In genomic region chr5:32116574-32117313, GRCh38 we compare ENCODE assay signal across 14 cellular contexts. TPM values are rescaled to one million over a fixed set of nuclear protein-coding genes. Genes with fewer than 3 reads are reported as not detected.
DNase-seq lines count a peak whose midpoint lies in the region; ATAC-seq, FAIRE-seq and TF ChIP-seq lines count a peak whose summit lies in the region.
"Had no signal": no experiment of that assay in that cellular context is flagged by ENCODE, and none has a peak within 500 bp of the region (broad histone marks: within the 10 kb centered on the region; RNA-seq: fewer than 3 reads in every experiment).

No MANE protein-coding gene starts in this region.

- H3K27ac Mint-ChIP-seq in activated T-cell treated with anti-CD3 and anti-CD28 coated beads, Interleukin-2, amount 50 U/mL, for 24 hours, result peak overlapping the region; percentile 92
- peak overlapping the region; percentile 52 for H3K27ac Mint-ChIP-seq in chondrocyte (ENCODE audit: unreplicated experiment)
- H3K27ac Mint-ChIP-seq in stimulated activated effector memory CD8-positive, alpha-beta T cell treated with anti-CD3 and anti-CD28 coated beads, Interleukin-12 subunit alpha, Interleukin-12 subunit beta, amount 100 ng/mL, for 72 hours, result peak overlapping the region; percentile 65

- TF ChIP-seq CTCF in chondrocyte (IDR thresholded peaks at IDR 0.05), result no peak

- no peak for DNase-seq in activated T-cell treated with anti-CD3 and anti-CD28 coated beads, Interleukin-2, amount 50 U/mL, for 24 hours
- DNase-seq in activated T-cell treated with anti-CD3 and anti-CD28 coated beads for 4 hours (no peak), RCC 7860 (ENCODE audit: low spot score) (no peak), chondrocyte (ENCODE audit: low spot score) (no peak), NOMO-1 treated with dmso at 0.1 percent for 144 hours (lab: John Stamatoyannopoulos, UW; ENCODE audit: unreplicated experiment) (no peak)
- no peak for DNase-seq in stimulated activated effector memory CD8-positive, alpha-beta T cell treated with anti-CD3 and anti-CD28 coated beads, Interleukin-12 subunit alpha, Interleukin-12 subunit beta, amount 100 ng/mL, for 72 hours (ENCODE audit: low spot score in 2 of 2)
- DNase-seq: amygdala, Calu3, left colon, NCI-H1930, NCI-H524 treated with DMSO at 0.1 percent for 48 hours, psoas muscle had no signal

- no peaks in the 10 kb centered on the region for H3K27me3 Mint-ChIP-seq in activated T-cell treated with anti-CD3 and anti-CD28 coated beads, Interleukin-2, amount 50 U/mL, for 24 hours
- no peaks in the 10 kb centered on the region for H3K27me3 Mint-ChIP-seq in chondrocyte (ENCODE audit: low read depth)

- peak overlapping the region; percentile 42 for H3K4me3 Mint-ChIP-seq in activated T-cell treated with anti-CD3 and anti-CD28 coated beads, Interleukin-2, amount 50 U/mL, for 24 hours
- no peak overlapping the region for H3K4me3 Mint-ChIP-seq in chondrocyte (ENCODE audit: unreplicated experiment)
- H3K4me3 Mint-ChIP-seq in stimulated activated effector memory CD8-positive, alpha-beta T cell treated with anti-CD3 and anti-CD28 coated beads, Interleukin-12 subunit alpha, Interleukin-12 subunit beta, amount 100 ng/mL, for 72 hours, result peak overlapping the region; percentile 4

- H3K4me1 Mint-ChIP-seq in activated T-cell treated with anti-CD3 and anti-CD28 coated beads, Interleukin-2, amount 50 U/mL, for 24 hours (ENCODE audit: low read depth), result peaks cover 51% of the 10 kb centered on the region
- peaks cover 19% of the 10 kb centered on the region for H3K4me1 Mint-ChIP-seq in chondrocyte (ENCODE audit: low read depth)
- peaks cover 41% of the 10 kb centered on the region for H3K4me1 Mint-ChIP-seq in stimulated activated effector memory CD8-positive, alpha-beta T cell treated with anti-CD3 and anti-CD28 coated beads, Interleukin-12 subunit alpha, Interleukin-12 subunit beta, amount 100 ng/mL, for 72 hours

- peak; percentile 71 for FAIRE-seq in RCC 7860 (lab: Jason Lieb, UNC)

- no peaks in the 10 kb centered on the region for H3K9me3 Mint-ChIP-seq in activated T-cell treated with anti-CD3 and anti-CD28 coated beads, Interleukin-2, amount 50 U/mL, for 24 hours
- no peaks in the 10 kb centered on the region for H3K9me3 Mint-ChIP-seq in chondrocyte (ENCODE audit: low read depth)
- no peaks in the 10 kb centered on the region for H3K9me3 Mint-ChIP-seq in stimulated activated effector memory CD8-positive, alpha-beta T cell treated with anti-CD3 and anti-CD28 coated beads, Interleukin-12 subunit alpha, Interleukin-12 subunit beta, amount 100 ng/mL, for 72 hours

- no peak for ATAC-seq in stimulated activated effector memory CD8-positive, alpha-beta T cell treated with anti-CD3 and anti-CD28 coated beads, Interleukin-12 subunit alpha, Interleukin-12 subunit beta, amount 100 ng/mL, for 72 hours
- ATAC-seq in GM21723 (IDR thresholded peaks at IDR 0.05; ENCODE audit: unreplicated experiment) (no peak), HG02610 (IDR thresholded peaks at IDR 0.05; ENCODE audit: unreplicated experiment) (no peak)

- peaks cover 88% of the 10 kb centered on the region for H3K36me3 Mint-ChIP-seq in activated T-cell treated with anti-CD3 and anti-CD28 coated beads, Interleukin-2, amount 50 U/mL, for 24 hours (ENCODE audit: low read depth)
- peaks cover 23% of the 10 kb centered on the region for H3K36me3 Mint-ChIP-seq in chondrocyte (ENCODE audit: low read depth)
- H3K36me3 Mint-ChIP-seq in stimulated activated effector memory CD8-positive, alpha-beta T cell treated with anti-CD3 and anti-CD28 coated beads, Interleukin-12 subunit alpha, Interleukin-12 subunit beta, amount 100 ng/mL, for 72 hours, result peaks cover 96% of the 10 kb centered on the region

RNA-seq across cellular contexts. Expression of gene GOLPH3, which starts 57.4 kb away (rescaled TPM):
- 95.2 to 110 TPM (median 106 TPM) in 3 replicates for total RNA-seq in chondrocyte
